ENCODE assay signal across 17 cellular contexts in genomic region chr7:42733040-42733439, GRCh38.
"Had no signal": no experiment of that assay in that cellular context is flagged by ENCODE, and none has a peak within 500 bp of the region (broad histone marks: within the 10 kb centered on the region; RNA-seq: fewer than 3 reads in every experiment).

No MANE protein-coding gene starts in this region.

- DNase-seq: colonic mucosa; dermis blood vessel endothelial cell; esophagus squamous epithelium; foreskin fibroblast; kidney glomerular epithelial cell; mesendoderm; naive thymus-derived CD4-positive, alpha-beta T cell; nephron progenitor cell; posterior cingulate gyrus; stimulated activated CD4-positive, alpha-beta T cell treated with anti-CD3 and anti-CD28 coated beads, Interleukin-2, amount 100 ng/mL, for 24 hours; stimulated activated CD4-positive, alpha-beta T cell treated with anti-CD3 and anti-CD28 coated beads, Interleukin-4, amount 100 ng/mL, for 4 hours; stimulated activated naive B cell treated with anti-CD40 and anti-IgM and Interleukin-4, amounts not matched to agents 10 μg/mL and 1 μg/mL and 100 μg/mL, for 72 hours; stimulated activated naive CD8-positive, alpha-beta T cell treated with anti-CD3 and anti-CD28 coated beads, Interleukin-15, amount 100 ng/mL, for 72 hours; testis had no signal

- H3K27me3 ChIP-seq: colonic mucosa, esophagus squamous epithelium, neutrophil, testis, tibial nerve had no signal

- H3K4me3 ChIP-seq: colonic mucosa, esophagus squamous epithelium, testis, tibial nerve had no signal

- H3K4me3 Mint-ChIP-seq: naive thymus-derived CD4-positive, alpha-beta T cell; nephron progenitor cell; stimulated activated naive B cell treated with anti-CD40 and anti-IgM and Interleukin-4, amounts not matched to agents 10 μg/mL and 1 μg/mL and 100 μg/mL, for 72 hours; stimulated activated naive CD8-positive, alpha-beta T cell treated with anti-CD3 and anti-CD28 coated beads, Interleukin-15, amount 100 ng/mL, for 72 hours had no signal

- H3K4me1 Mint-ChIP-seq: naive thymus-derived CD4-positive, alpha-beta T cell; nephron progenitor cell; stimulated activated naive B cell treated with anti-CD40 and anti-IgM and Interleukin-4, amounts not matched to agents 10 μg/mL and 1 μg/mL and 100 μg/mL, for 72 hours; stimulated activated naive CD8-positive, alpha-beta T cell treated with anti-CD3 and anti-CD28 coated beads, Interleukin-15, amount 100 ng/mL, for 72 hours had no signal

- H3K27ac ChIP-seq: colonic mucosa, esophagus squamous epithelium, neutrophil, testis, tibial nerve had no signal

- H3K27ac Mint-ChIP-seq: naive thymus-derived CD4-positive, alpha-beta T cell; nephron progenitor cell; stimulated activated naive B cell treated with anti-CD40 and anti-IgM and Interleukin-4, amounts not matched to agents 10 μg/mL and 1 μg/mL and 100 μg/mL, for 72 hours; stimulated activated naive CD8-positive, alpha-beta T cell treated with anti-CD3 and anti-CD28 coated beads, Interleukin-15, amount 100 ng/mL, for 72 hours had no signal

- H3K27me3 Mint-ChIP-seq: stimulated activated naive B cell treated with anti-CD40 and anti-IgM and Interleukin-4, amounts not matched to agents 10 μg/mL and 1 μg/mL and 100 μg/mL, for 72 hours had no signal

- H3K36me3 Mint-ChIP-seq: naive thymus-derived CD4-positive, alpha-beta T cell; stimulated activated naive B cell treated with anti-CD40 and anti-IgM and Interleukin-4, amounts not matched to agents 10 μg/mL and 1 μg/mL and 100 μg/mL, for 72 hours had no signal

- H3K4me1 ChIP-seq: colonic mucosa, esophagus squamous epithelium, testis, tibial nerve had no signal

- H3K36me3 ChIP-seq: colonic mucosa, esophagus squamous epithelium, neutrophil, tibial nerve had no signal

- ATAC-seq: naive thymus-derived CD4-positive, alpha-beta T cell; sciatic nerve; stimulated activated naive B cell treated with anti-CD40 and anti-IgM and Interleukin-4, amounts not matched to agents 10 μg/mL and 1 μg/mL and 100 μg/mL, for 72 hours; stimulated activated naive CD8-positive, alpha-beta T cell treated with anti-CD3 and anti-CD28 coated beads, Interleukin-15, amount 100 ng/mL, for 72 hours had no signal
